Comparison of ENCODE assay signal across 1 cellular context in genomic region chr9:35728041-35728971, GRCh38.
TF ChIP-seq lines count a peak whose summit lies in the region.

No MANE protein-coding gene starts in this region.

TF ChIP-seq in GM23338, 12 proteins besides CTCF, POLR2A, EP300 and RAD21 (continued from another document):
- TF ChIP-seq ZNF462 (CRISPR knock-in tag; IDR thresholded peaks at IDR 0.05): 0 out of 2 replicates have a peak, but pooled peaks have one; percentile 35
- no peak for TF ChIP-seq JUNB (IDR thresholded peaks at IDR 0.05; ENCODE audit: unreplicated experiment)
- no peak for TF ChIP-seq CREB1 (CRISPR knock-in tag; IDR thresholded peaks at IDR 0.05; ENCODE audit: low read depth)
- 0 out of 2 replicates have a peak, but pooled peaks have one; percentile 37 for TF ChIP-seq ETS1 (IDR thresholded peaks at IDR 0.05)
